ENCODE assay signal across 1 cellular context in the genomic region with DNA sequence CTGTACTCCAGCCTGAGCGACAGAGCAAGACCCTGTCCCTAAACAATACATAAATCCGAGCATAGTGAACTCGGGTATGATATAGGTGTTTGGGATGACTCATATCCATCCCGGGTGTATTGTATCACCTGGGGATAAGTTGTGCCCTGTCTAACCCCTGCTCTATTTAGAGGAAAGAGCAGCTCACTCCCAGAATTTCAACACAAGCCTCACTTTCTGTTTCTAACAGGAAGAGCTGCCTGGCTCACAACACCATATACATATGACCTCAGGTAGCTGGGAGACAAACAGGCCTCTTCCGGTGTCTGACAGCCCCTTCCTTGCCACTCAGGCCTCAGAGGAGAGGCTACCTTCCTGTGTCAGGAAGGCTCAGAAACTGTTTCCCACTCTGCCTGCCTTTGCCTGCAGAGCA.
TF ChIP-seq lines count a peak whose summit lies in the region.

No MANE protein-coding gene starts in this region.

TF ChIP-seq in HepG2, 621 proteins besides CTCF, POLR2A, EP300 and RAD21 (continued from another document and continues in another):
- no peak for TF ChIP-seq ZHX2 (IDR thresholded peaks at IDR 0.05; ENCODE audit: low read depth)
- TF ChIP-seq ZHX2 (CRISPR knock-in tag; IDR thresholded peaks at IDR 0.05; ENCODE audit: borderline replicate concordance) = no peak
- TF ChIP-seq, protein P1, sequence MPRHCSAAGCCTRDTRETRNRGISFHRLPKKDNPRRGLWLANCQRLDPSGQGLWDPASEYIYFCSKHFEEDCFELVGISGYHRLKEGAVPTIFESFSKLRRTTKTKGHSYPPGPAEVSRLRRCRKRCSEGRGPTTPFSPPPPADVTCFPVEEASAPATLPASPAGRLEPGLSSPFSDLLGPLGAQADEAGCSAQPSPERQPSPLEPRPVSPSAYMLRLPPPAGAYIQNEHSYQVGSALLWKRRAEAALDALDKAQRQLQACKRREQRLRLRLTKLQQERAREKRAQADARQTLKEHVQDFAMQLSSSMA (CRISPR knock-in tag; IDR thresholded peaks at IDR 0.05) = no peak
- no peak for TF ChIP-seq HMGA1 (CRISPR knock-in tag; conservative IDR thresholded peaks at IDR 0.05)
- no peak for TF ChIP-seq MAFF (IDR thresholded peaks at IDR 0.05; ENCODE audit: low read depth, low read length)
- no peak for TF ChIP-seq MAFK (conservative IDR thresholded peaks at IDR 0.05 in 1 of 2, IDR thresholded peaks at IDR 0.05 in 1 of 2; ENCODE audit: low read length in 2 of 2)
- TF ChIP-seq ZNF709 (CRISPR knock-in tag; IDR thresholded peaks at IDR 0.05) = no peak
- TF ChIP-seq ELF3 (CRISPR knock-in tag; IDR thresholded peaks at IDR 0.05) = peak; percentile 93
- no peak for TF ChIP-seq ZEB1 (IDR thresholded peaks at IDR 0.05; ENCODE audit: insufficient replicate concordance, low read depth)
- TF ChIP-seq THYN1 (CRISPR knock-in tag; IDR thresholded peaks at IDR 0.05; ENCODE audit: borderline replicate concordance, low read depth) = no peak
- no peak for TF ChIP-seq ZBTB42 (CRISPR knock-in tag; IDR thresholded peaks at IDR 0.05)
- 0 out of 2 replicates have a peak, but pooled peaks have one; percentile 18 for TF ChIP-seq JUND (CRISPR knock-in tag; IDR thresholded peaks at IDR 0.05)
- 0 out of 2 replicates have a peak, but pooled peaks have one; percentile 28 for TF ChIP-seq MLX (CRISPR knock-in tag; IDR thresholded peaks at IDR 0.05)
- TF ChIP-seq SRF (IDR thresholded peaks at IDR 0.05; ENCODE audit: low read depth, low read length) = no peak
- no peak for TF ChIP-seq NFE2L2 (IDR thresholded peaks at IDR 0.05; ENCODE audit: low read length)
- TF ChIP-seq ZNF607 (CRISPR knock-in tag; IDR thresholded peaks at IDR 0.05; ENCODE audit: borderline replicate concordance) = no peak
- TF ChIP-seq, protein P2, sequence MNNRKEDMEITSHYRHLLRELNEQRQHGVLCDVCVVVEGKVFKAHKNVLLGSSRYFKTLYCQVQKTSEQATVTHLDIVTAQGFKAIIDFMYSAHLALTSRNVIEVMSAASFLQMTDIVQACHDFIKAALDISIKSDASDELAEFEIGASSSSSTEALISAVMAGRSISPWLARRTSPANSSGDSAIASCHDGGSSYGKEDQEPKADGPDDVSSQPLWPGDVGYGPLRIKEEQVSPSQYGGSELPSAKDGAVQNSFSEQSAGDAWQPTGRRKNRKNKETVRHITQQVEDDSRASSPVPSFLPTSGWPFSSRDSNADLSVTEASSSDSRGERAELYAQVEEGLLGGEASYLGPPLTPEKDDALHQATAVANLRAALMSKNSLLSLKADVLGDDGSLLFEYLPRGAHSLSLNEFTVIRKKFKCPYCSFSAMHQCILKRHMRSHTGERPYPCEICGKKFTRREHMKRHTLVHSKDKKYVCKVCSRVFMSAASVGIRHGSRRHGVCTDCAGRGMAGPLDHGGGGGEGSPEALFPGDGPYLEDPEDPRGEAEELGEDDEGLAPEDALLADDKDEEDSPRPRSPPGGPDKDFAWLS (CRISPR knock-in tag; IDR thresholded peaks at IDR 0.05; ENCODE audit: borderline replicate concordance) = no peak
- TF ChIP-seq ZNF407 (CRISPR knock-in tag; IDR thresholded peaks at IDR 0.05; ENCODE audit: not compliant biosample characterization) = no peak
- TF ChIP-seq HMG20A (CRISPR knock-in tag; IDR thresholded peaks at IDR 0.05; ENCODE audit: borderline replicate concordance) = no peak; the same call in 1 of the 2 replicates
- TF ChIP-seq NR3C1 (CRISPR knock-in tag; IDR thresholded peaks at IDR 0.05) = no peak
- no peak for TF ChIP-seq ZNF577 (CRISPR knock-in tag; IDR thresholded peaks at IDR 0.05; ENCODE audit: borderline replicate concordance, low read depth)
- 0 out of 2 replicates have a peak, but pooled peaks have one; percentile 54 for TF ChIP-seq HOXA3 (CRISPR knock-in tag; IDR thresholded peaks at IDR 0.05)
- no peak for TF ChIP-seq SMARCE1 (IDR thresholded peaks at IDR 0.05; ENCODE audit: borderline replicate concordance)
- TF ChIP-seq CENPT (CRISPR knock-in tag; IDR thresholded peaks at IDR 0.05; ENCODE audit: low read depth) = no peak
- no peak for TF ChIP-seq DMAP1 (CRISPR knock-in tag; IDR thresholded peaks at IDR 0.05)
- TF ChIP-seq ZNF280B (CRISPR knock-in tag; IDR thresholded peaks at IDR 0.05; ENCODE audit: borderline replicate concordance) = no peak
- TF ChIP-seq IRX3 (CRISPR knock-in tag; IDR thresholded peaks at IDR 0.05; ENCODE audit: borderline replicate concordance, low read depth) = no peak
- peak; percentile 55; the same call in 1 of the 2 replicates for TF ChIP-seq GATAD2A (CRISPR knock-in tag; IDR thresholded peaks at IDR 0.05)
- TF ChIP-seq RCOR2 (CRISPR knock-in tag; IDR thresholded peaks at IDR 0.05) = 0 out of 2 replicates have a peak, but pooled peaks have one; percentile 43
- no peak for TF ChIP-seq ZNF75D (CRISPR knock-in tag; IDR thresholded peaks at IDR 0.05; ENCODE audit: borderline replicate concordance)
- no peak for TF ChIP-seq CHCHD3 (CRISPR knock-in tag; IDR thresholded peaks at IDR 0.05)
- no peak for TF ChIP-seq REXO4 (CRISPR knock-in tag; IDR thresholded peaks at IDR 0.05; ENCODE audit: borderline replicate concordance)
- TF ChIP-seq TP53 (CRISPR knock-in tag; conservative IDR thresholded peaks at IDR 0.05) = no peak
- no peak for TF ChIP-seq ZNF782 (CRISPR knock-in tag; IDR thresholded peaks at IDR 0.05; ENCODE audit: borderline replicate concordance)
- peak; percentile 46; the same call in 1 of the 2 replicates for TF ChIP-seq MIXL1 (CRISPR knock-in tag; IDR thresholded peaks at IDR 0.05)
- peak; percentile 95 for TF ChIP-seq RXRB (CRISPR knock-in tag; IDR thresholded peaks at IDR 0.05; ENCODE audit: borderline replicate concordance)
- TF ChIP-seq, protein P3, sequence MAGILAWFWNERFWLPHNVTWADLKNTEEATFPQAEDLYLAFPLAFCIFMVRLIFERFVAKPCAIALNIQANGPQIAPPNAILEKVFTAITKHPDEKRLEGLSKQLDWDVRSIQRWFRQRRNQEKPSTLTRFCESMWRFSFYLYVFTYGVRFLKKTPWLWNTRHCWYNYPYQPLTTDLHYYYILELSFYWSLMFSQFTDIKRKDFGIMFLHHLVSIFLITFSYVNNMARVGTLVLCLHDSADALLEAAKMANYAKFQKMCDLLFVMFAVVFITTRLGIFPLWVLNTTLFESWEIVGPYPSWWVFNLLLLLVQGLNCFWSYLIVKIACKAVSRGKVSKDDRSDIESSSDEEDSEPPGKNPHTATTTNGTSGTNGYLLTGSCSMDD (CRISPR knock-in tag; IDR thresholded peaks at IDR 0.05) = no peak
- 0 out of 2 replicates have a peak, but pooled peaks have one; percentile 45 for TF ChIP-seq IRF1 (CRISPR knock-in tag; IDR thresholded peaks at IDR 0.05; ENCODE audit: low read depth)
